ENCODE assay signal across 13 cellular contexts in genomic region chr10:44172883-44173557, GRCh38.
"Had no signal": no experiment of that assay in that cellular context is flagged by ENCODE, and none has a peak within 500 bp of the region (broad histone marks: within the 10 kb centered on the region; RNA-seq: fewer than 3 reads in every experiment).

No MANE protein-coding gene starts in this region.

- H3K4me3 ChIP-seq: left ventricle myocardium inferior, testis had no signal

- H3K9me3 ChIP-seq: left ventricle myocardium inferior, testis had no signal

- ATAC-seq: activated CD4-positive, alpha-beta T cell treated with anti-CD3 and anti-CD28 coated beads for 36 hours; activated CD8-positive, alpha-beta T cell treated with anti-CD3 and anti-CD28 coated beads for 36 hours; foreskin keratinocyte; T-cell had no signal

- H3K27me3 ChIP-seq: foreskin keratinocyte, testis had no signal

- DNase-seq: activated CD4-positive, alpha-beta T cell treated with anti-CD3 and anti-CD28 coated beads for 36 hours; activated CD8-positive, alpha-beta memory T cell treated with anti-CD3 and anti-CD28 coated beads, Interleukin-2, amount 50 U/mL, for 48 hours; activated CD8-positive, alpha-beta T cell treated with anti-CD3 and anti-CD28 coated beads for 36 hours; activated naive CD4-positive, alpha-beta T cell; erythroblast; foreskin keratinocyte; left ventricle myocardium inferior; stimulated activated CD4-positive, alpha-beta T cell treated with anti-CD3 and anti-CD28 coated beads, Interleukin-15, amount 100 ng/mL, for 24 hours; stimulated activated CD4-positive, alpha-beta T cell treated with anti-CD3 and anti-CD28 coated beads, Interleukin-4, amount 100 ng/mL, for 24 hours; T-cell; T1000; testis had no signal

- H3K36me3 ChIP-seq: left ventricle myocardium inferior, WERI-Rb-1 had no signal

- H3K4me1 ChIP-seq: foreskin keratinocyte, testis had no signal

- H3K27ac ChIP-seq: foreskin keratinocyte, left ventricle myocardium inferior, testis, WERI-Rb-1 had no signal
